8 cellular contexts compared by ENCODE assay signal in genomic region chr15:65421360-65422215, GRCh38. TPM values are rescaled to one million over a fixed set of nuclear protein-coding genes. Genes with fewer than 3 reads are reported as not detected.
DNase-seq lines count a peak whose midpoint lies in the region; ATAC-seq and TF ChIP-seq lines count a peak whose summit lies in the region.

No MANE protein-coding gene starts in this region.

- peak overlapping the region; percentile 92 to 97 (median 96) for H3K4me3 Mint-ChIP-seq in immature natural killer cell

- H3K27ac ChIP-seq in brain microvascular endothelial cell (no peak overlapping the region), skin epidermis (peak overlapping the region in 19 of 21 experiments; percentile 39 to 80 (median 66))

- peak; percentile 63 for DNase-seq in Daoy (ENCODE audit: low read depth)
- peak; percentile 57 for DNase-seq in HuH-7 (ENCODE audit: low spot score)
- no peak for DNase-seq in brain microvascular endothelial cell
- DNase-seq in immature natural killer cell = peak; percentile 36 to 50 (median 43)
- no peak for DNase-seq in NCI-H446 (lab: John Stamatoyannopoulos, UW)

- peaks cover 11 to 36% (median 20%) of the 10 kb centered on the region in 3 donors for H3K27me3 Mint-ChIP-seq in immature natural killer cell (ENCODE audit: low read depth in 3 of 3)

- peak overlapping the region in 4 of 6 donors; percentile 66 to 88 (median 78) for H3K27ac Mint-ChIP-seq in immature natural killer cell

- H3K4me3 ChIP-seq in brain microvascular endothelial cell (ENCODE audit: low read depth, low read length) (peak overlapping the region; percentile 65), skin epidermis (peak overlapping the region; percentile 15 to 54 (median 37))

- no peaks in the 10 kb centered on the region for H3K36me3 Mint-ChIP-seq in immature natural killer cell

- no peak for TF ChIP-seq CTCF in brain microvascular endothelial cell (IDR thresholded peaks at IDR 0.05; ENCODE audit: low read depth, low read length, missing control alignments)

- peaks cover 23 to 31% of the 10 kb centered on the region in 2 donors for H3K4me1 Mint-ChIP-seq in immature natural killer cell

- ATAC-seq in GM21786 (IDR thresholded peaks at IDR 0.05; ENCODE audit: unreplicated experiment) = no peak
- no peak for ATAC-seq in GM21367 (IDR thresholded peaks at IDR 0.05; ENCODE audit: unreplicated experiment)

- no peaks in the 10 kb centered on the region for H3K36me3 ChIP-seq in brain microvascular endothelial cell (replicated peaks)

- no peaks in the 10 kb centered on the region for H3K27me3 ChIP-seq in brain microvascular endothelial cell (replicated peaks)

- peaks cover 0 to 7% (median 0%) of the 10 kb centered on the region in 6 donors for H3K9me3 Mint-ChIP-seq in immature natural killer cell

- in situ Hi-C loops in brain microvascular endothelial cell (cut with HindIII; ENCODE audit: low pct_ligation_motif_present, low sequenced_read_pairs) = no loop called here

RNA-seq across cellular contexts. Expression of gene IGDCC4, which starts 1.2 kb away (rescaled TPM):
- total RNA-seq in Daoy (2014; rRNA removed; shearing (Covaris generic)) = 0.24 and 0.34 TPM in 2 replicates
- under 1 TPM in 2 of 3 donors, not detected in 1; 0.18 to 0.25 TPM for polyA plus RNA-seq in immature natural killer cell

RNA-seq across cellular contexts. Expression of gene IGDCC3, which starts 43.8 kb away (rescaled TPM):
- not detected in 2 replicates for total RNA-seq in Daoy (2014; rRNA removed; shearing (Covaris generic))
- not detected for polyA plus RNA-seq in immature natural killer cell

Comparison
In these comparisons a context has a peak if more than half of its experiments do, and no peak if none do; other contexts are left out.
1. DNase-seq: peak in Daoy (single experiment), HuH-7 (single experiment) and immature natural killer cell (3 of 3); none in brain microvascular endothelial cell (single experiment) and NCI-H446 (0 of 2).